39 cellular contexts compared by ENCODE assay signal in genomic region chr9:79778581-79778980, GRCh38.
"Had no signal": no experiment of that assay in that cellular context is flagged by ENCODE, and none has a peak within 500 bp of the region (broad histone marks: within the 10 kb centered on the region; RNA-seq: fewer than 3 reads in every experiment).

No MANE protein-coding gene starts in this region.

- H3K4me1 Mint-ChIP-seq: activated naive CD4-positive, alpha-beta T cell treated with anti-CD3 and anti-CD28 coated beads, Interleukin-2, amount 10 ng/mL, durations not matched to agents 7 days and 5 days; activated naive CD4-positive, alpha-beta T cell treated with anti-CD3 and anti-CD28 coated beads, Interleukin-2, amount 50 U/mL, for 24 hours; activated naive CD8-positive, alpha-beta T cell treated with anti-CD3 and anti-CD28 coated beads for 36 hours; activated naive CD8-positive, alpha-beta T cell treated with anti-CD3 and anti-CD28 coated beads, Interleukin-2, amount 10 ng/mL, durations not matched to agents 7 days and 5 days; activated naive CD8-positive, alpha-beta T cell treated with anti-CD3 and anti-CD28 coated beads, Interleukin-2, amount 50 U/mL, for 24 hours; activated T-helper 17 cell treated with anti-CD3 and anti-CD28 coated beads, Interleukin-2, amount 50 U/mL, for 72 hours; brain; central memory CD8-positive, alpha-beta T cell had no signal

- H3K27ac Mint-ChIP-seq: activated naive CD4-positive, alpha-beta T cell treated with anti-CD3 and anti-CD28 coated beads for 36 hours; activated naive CD4-positive, alpha-beta T cell treated with anti-CD3 and anti-CD28 coated beads, Interleukin-2, amount 10 ng/mL, durations not matched to agents 7 days and 5 days; activated naive CD4-positive, alpha-beta T cell treated with anti-CD3 and anti-CD28 coated beads, Interleukin-2, amount 50 U/mL, for 24 hours; activated naive CD4-positive, alpha-beta T cell treated with anti-CD3 and anti-CD28 coated beads, Interleukin-2, amount 50 U/mL, for 72 hours; activated naive CD8-positive, alpha-beta T cell; activated naive CD8-positive, alpha-beta T cell treated with anti-CD3 and anti-CD28 coated beads for 36 hours; activated naive CD8-positive, alpha-beta T cell treated with anti-CD3 and anti-CD28 coated beads, Interleukin-2, amount 10 ng/mL, durations not matched to agents 7 days and 5 days; activated naive CD8-positive, alpha-beta T cell treated with anti-CD3 and anti-CD28 coated beads, Interleukin-2, amount 50 U/mL, for 24 hours; activated T-cell treated with anti-CD3 and anti-CD28 coated beads, Interleukin-2, amount 50 U/mL, for 24 hours; activated T-cell treated with anti-CD3 and anti-CD28 coated beads, Interleukin-2, amount 50 U/mL, for 72 hours; activated T-helper 1 cell treated with anti-CD3 and anti-CD28 coated beads, Interleukin-12 subunit alpha, Interleukin-12 subunit beta, Interleukin-2, Interleukin-4 antibody, amounts not matched to agents 30 ng/mL and 10 ng/mL and 1 ng/mL, durations not matched to agents 14 hours and 24 hours and 36 hours; activated T-helper 17 cell treated with anti-CD3 and anti-CD28 coated beads, Interleukin-2, amount 50 U/mL, for 72 hours; activated T-helper 2 cell treated with anti-CD3 and anti-CD28 coated beads, Interferon-gamma antibody, Interleukin-2, Interleukin-4, amounts not matched to agents 10 μg/mL and 5 μg/mL and 100 μg/mL, durations not matched to agents 14 hours and 24 hours and 36 hours; brain had no signal

- DNase-seq: activated effector memory CD4-positive, alpha-beta T cell treated with anti-CD3 and anti-CD28 coated beads, Interleukin-2, amount 50 U/mL, for 16 hours; activated effector memory CD4-positive, alpha-beta T cell treated with Interleukin-2 at 50 U/mL for 16 hours; activated gamma-delta T cell; activated gamma-delta T cell treated with Interleukin-2 at 50 U/mL for 16 hours; activated naive CD4-positive, alpha-beta T cell; activated naive CD4-positive, alpha-beta T cell treated with anti-CD3 and anti-CD28 coated beads for 36 hours; activated naive CD4-positive, alpha-beta T cell treated with anti-CD3 and anti-CD28 coated beads, Interleukin-2, amount 10 ng/mL, durations not matched to agents 7 days and 5 days; activated naive CD4-positive, alpha-beta T cell treated with anti-CD3 and anti-CD28 coated beads, Interleukin-2, amount 50 U/mL, for 16 hours; activated naive CD4-positive, alpha-beta T cell treated with Interleukin-2 at 50 U/mL for 16 hours; activated naive CD8-positive, alpha-beta T cell treated with anti-CD3 and anti-CD28 coated beads for 36 hours; activated naive CD8-positive, alpha-beta T cell treated with anti-CD3 and anti-CD28 coated beads, Interleukin-2, amount 10 ng/mL, durations not matched to agents 7 days and 5 days; activated naive CD8-positive, alpha-beta T cell treated with anti-CD3 and anti-CD28 coated beads, Interleukin-2, amount 50 U/mL, for 24 hours; activated T-cell treated with anti-CD3 and anti-CD28 coated beads for 4 hours; activated T-cell treated with anti-CD3 and anti-CD28 coated beads, Interleukin-2, amount 50 U/mL, for 1 hour; activated T-cell treated with anti-CD3 and anti-CD28 coated beads, Interleukin-2, amount 50 U/mL, for 24 hours; activated T-cell treated with anti-CD3 and anti-CD28 coated beads, Interleukin-2, amount 50 U/mL, for 4 hours; activated T-cell treated with anti-CD3 and anti-CD28 coated beads, Interleukin-2, amount 50 U/mL, for 48 hours; activated T-cell treated with anti-CD3 and anti-CD28 coated beads, Interleukin-2, amount 50 U/mL, for 72 hours; adrenal gland; amniotic stem cell; amygdala; anterior cingulate cortex; aorta; body of pancreas; brain microvascular endothelial cell; caudate nucleus; central memory CD4-positive, alpha-beta T cell; cerebellar nuclear complex had no signal

- H3K36me3 Mint-ChIP-seq: activated naive CD4-positive, alpha-beta T cell treated with anti-CD3 and anti-CD28 coated beads, Interleukin-2, amount 10 ng/mL, durations not matched to agents 7 days and 5 days; activated naive CD4-positive, alpha-beta T cell treated with anti-CD3 and anti-CD28 coated beads, Interleukin-2, amount 50 U/mL, for 24 hours; activated naive CD4-positive, alpha-beta T cell treated with anti-CD3 and anti-CD28 coated beads, Interleukin-2, amount 50 U/mL, for 72 hours; activated naive CD8-positive, alpha-beta T cell; brain had no signal

- H3K4me3 ChIP-seq: adrenal gland, ascending aorta, body of pancreas, breast epithelium, cardiac muscle cell had no signal

- H3K4me1 ChIP-seq: adrenal gland, ascending aorta, body of pancreas, breast epithelium had no signal

- H3K9me3 ChIP-seq: adrenal gland, ascending aorta, body of pancreas, breast epithelium had no signal

- H3K27me3 ChIP-seq: adrenal gland, ascending aorta, body of pancreas, brain microvascular endothelial cell, breast epithelium, cardiac muscle cell had no signal

- H3K9me3 Mint-ChIP-seq: activated naive CD4-positive, alpha-beta T cell treated with anti-CD3 and anti-CD28 coated beads for 36 hours; activated naive CD4-positive, alpha-beta T cell treated with anti-CD3 and anti-CD28 coated beads, Interleukin-2, amount 10 ng/mL, durations not matched to agents 7 days and 5 days; activated naive CD4-positive, alpha-beta T cell treated with anti-CD3 and anti-CD28 coated beads, Interleukin-2, amount 50 U/mL, for 24 hours; activated naive CD8-positive, alpha-beta T cell treated with anti-CD3 and anti-CD28 coated beads for 36 hours; activated naive CD8-positive, alpha-beta T cell treated with anti-CD3 and anti-CD28 coated beads, Interleukin-2, amount 50 U/mL, for 24 hours; activated T-cell treated with anti-CD3 and anti-CD28 coated beads, Interleukin-2, amount 50 U/mL, for 24 hours; activated T-cell treated with anti-CD3 and anti-CD28 coated beads, Interleukin-2, amount 50 U/mL, for 4 hours; activated T-helper 1 cell treated with anti-CD3 and anti-CD28 coated beads, Interleukin-12 subunit alpha, Interleukin-12 subunit beta, Interleukin-2, Interleukin-4 antibody, amounts not matched to agents 30 ng/mL and 10 ng/mL and 1 ng/mL, durations not matched to agents 14 hours and 24 hours and 36 hours; brain; central memory CD8-positive, alpha-beta T cell had no signal

- H3K4me3 Mint-ChIP-seq: activated naive CD4-positive, alpha-beta T cell treated with anti-CD3 and anti-CD28 coated beads for 36 hours; activated naive CD4-positive, alpha-beta T cell treated with anti-CD3 and anti-CD28 coated beads, Interleukin-2, amount 10 ng/mL, durations not matched to agents 7 days and 5 days; activated naive CD4-positive, alpha-beta T cell treated with anti-CD3 and anti-CD28 coated beads, Interleukin-2, amount 50 U/mL, for 24 hours; activated naive CD8-positive, alpha-beta T cell; activated naive CD8-positive, alpha-beta T cell treated with anti-CD3 and anti-CD28 coated beads for 36 hours; activated naive CD8-positive, alpha-beta T cell treated with anti-CD3 and anti-CD28 coated beads, Interleukin-2, amount 10 ng/mL, durations not matched to agents 7 days and 5 days; activated naive CD8-positive, alpha-beta T cell treated with anti-CD3 and anti-CD28 coated beads, Interleukin-2, amount 50 U/mL, for 24 hours; activated T-cell treated with anti-CD3 and anti-CD28 coated beads, Interleukin-2, amount 50 U/mL, for 24 hours; activated T-cell treated with anti-CD3 and anti-CD28 coated beads, Interleukin-2, amount 50 U/mL, for 4 hours; activated T-cell treated with anti-CD3 and anti-CD28 coated beads, Interleukin-2, amount 50 U/mL, for 72 hours; activated T-helper 1 cell treated with anti-CD3 and anti-CD28 coated beads, Interleukin-12 subunit alpha, Interleukin-12 subunit beta, Interleukin-2, Interleukin-4 antibody, amounts not matched to agents 30 ng/mL and 10 ng/mL and 1 ng/mL, durations not matched to agents 14 hours and 24 hours and 36 hours; activated T-helper 17 cell treated with anti-CD3 and anti-CD28 coated beads, Interleukin-2, amount 50 U/mL, for 72 hours; brain; central memory CD8-positive, alpha-beta T cell had no signal

- ATAC-seq: activated naive CD4-positive, alpha-beta T cell treated with anti-CD3 and anti-CD28 coated beads, Interleukin-2, amount 50 U/mL, for 72 hours; activated naive CD8-positive, alpha-beta T cell treated with anti-CD3 and anti-CD28 coated beads, Interleukin-2, amount 50 U/mL, for 24 hours; activated T-cell treated with anti-CD3 and anti-CD28 coated beads, Interleukin-2, amount 50 U/mL, for 4 hours; activated T-cell treated with anti-CD3 and anti-CD28 coated beads, Interleukin-2, amount 50 U/mL, for 72 hours; activated T-helper 17 cell treated with anti-CD3 and anti-CD28 coated beads, Interleukin-2, amount 50 U/mL, for 72 hours; body of pancreas had no signal

- H3K27ac ChIP-seq: adrenal gland, ascending aorta, body of pancreas, brain microvascular endothelial cell, breast epithelium, cardiac muscle cell had no signal

- H3K36me3 ChIP-seq: adrenal gland, ascending aorta, brain microvascular endothelial cell, breast epithelium, cardiac muscle cell had no signal

- H3K27me3 Mint-ChIP-seq: activated naive CD4-positive, alpha-beta T cell treated with anti-CD3 and anti-CD28 coated beads, Interleukin-2, amount 10 ng/mL, durations not matched to agents 7 days and 5 days; activated naive CD8-positive, alpha-beta T cell; activated naive CD8-positive, alpha-beta T cell treated with anti-CD3 and anti-CD28 coated beads, Interleukin-2, amount 10 ng/mL, durations not matched to agents 7 days and 5 days; activated naive CD8-positive, alpha-beta T cell treated with anti-CD3 and anti-CD28 coated beads, Interleukin-2, amount 50 U/mL, for 24 hours; activated T-cell treated with anti-CD3 and anti-CD28 coated beads, Interleukin-2, amount 50 U/mL, for 24 hours; central memory CD8-positive, alpha-beta T cell had no signal
